ENCODE assay signal across 1 cellular context in genomic region chr19:57814505-57815246, GRCh38.
A peak's percentile ranks its signal among the peaks of the same experiment; 100 is the strongest.
TF ChIP-seq lines count a peak whose summit lies in the region.

Gene ZNF552 (minus strand): TSS chr19:57814913. CDS start chr19:57814743, 170 bp downstream.

TF ChIP-seq in H1, 55 proteins besides CTCF, POLR2A, EP300 and RAD21:
- TF ChIP-seq SP2 (IDR thresholded peaks at IDR 0.05; ENCODE audit: low read length) (peak; percentile 52), BCL11A (IDR thresholded peaks at IDR 0.05; ENCODE audit: low read depth in 2 of 2, low read length in 2 of 2) (no peak), CHD7 (IDR thresholded peaks at IDR 0.05; ENCODE audit: insufficient replicate concordance, low read length) (no peak), TBP (IDR thresholded peaks at IDR 0.05; ENCODE audit: low read depth, low read length) (peak; percentile 88), TEAD4 (IDR thresholded peaks at IDR 0.05; ENCODE audit: low read depth, low read length) (no peak), KDM5A (IDR thresholded peaks at IDR 0.05; ENCODE audit: low read length) (no peak), ASH2L (IDR thresholded peaks at IDR 0.05; ENCODE audit: low read length) (peak; percentile 68), KDM1A (IDR thresholded peaks at IDR 0.05; ENCODE audit: borderline replicate concordance, low read length) (no peak), ATF3 (IDR thresholded peaks at IDR 0.05; ENCODE audit: insufficient read depth, low read depth, low read length) (no peak), TAF1 (IDR thresholded peaks at IDR 0.05; ENCODE audit: low read depth, low read length) (peak; percentile 91), RBBP5 (IDR thresholded peaks at IDR 0.05; ENCODE audit: borderline replicate concordance, low read depth, low read length) (no peak), SP1 (IDR thresholded peaks at IDR 0.05; ENCODE audit: low read depth, low read length) (peak; percentile 92), PHF8 (conservative IDR thresholded peaks at IDR 0.05; ENCODE audit: low read depth, low read length) (peak; percentile 63), CBX8 (IDR thresholded peaks at IDR 0.05; ENCODE audit: borderline replicate concordance, low read depth, low read length) (no peak), ZNF274 (IDR thresholded peaks at IDR 0.05; ENCODE audit: borderline replicate concordance, extremely low read depth, low read length) (no peak), CBX5 (IDR thresholded peaks at IDR 0.05; ENCODE audit: low read depth, low read length) (no peak), GABPA (IDR thresholded peaks at IDR 0.05; ENCODE audit: borderline replicate concordance, insufficient read depth, low read length) (peak; percentile 50; the same call in 1 of the 2 replicates), EGR1 (IDR thresholded peaks at IDR 0.05; ENCODE audit: borderline replicate concordance, low read depth, low read length) (no peak), EZH2 (IDR thresholded peaks at IDR 0.05; ENCODE audit: low read depth, low read length, severe bottlenecking) (no peak), SIX5 (IDR thresholded peaks at IDR 0.05; ENCODE audit: low read depth, low read length) (peak; percentile 86), MAFK (IDR thresholded peaks at IDR 0.05; ENCODE audit: low read depth, low read length) (no peak), USF2 (IDR thresholded peaks at IDR 0.05; ENCODE audit: low read length) (no peak), POLR2AphosphoS5 (IDR thresholded peaks at IDR 0.05; ENCODE audit: low read depth, low read length) (peak; percentile 93), CHD2 (IDR thresholded peaks at IDR 0.05; ENCODE audit: low read length) (peak; percentile 75), CREB1 (IDR thresholded peaks at IDR 0.05) (peak; percentile 86), YY1 (IDR thresholded peaks at IDR 0.05; ENCODE audit: low read depth, low read length) (peak; percentile 68; the same call in 1 of the 2 replicates), NRF1 (IDR thresholded peaks at IDR 0.05; ENCODE audit: low read depth, low read length) (peak; percentile 8; the same call in 1 of the 2 replicates), ATF2 (IDR thresholded peaks at IDR 0.05; ENCODE audit: low read length) (no peak), RXRA (IDR thresholded peaks at IDR 0.05; ENCODE audit: insufficient read depth, low read depth, low read length) (no peak), SAP30 (IDR thresholded peaks at IDR 0.05; ENCODE audit: insufficient read depth, insufficient replicate concordance, low read length) (peak; percentile 37), JUND (IDR thresholded peaks at IDR 0.05; ENCODE audit: low read length) (peak; percentile 46; the same call in 1 of the 2 replicates), BRCA1 (IDR thresholded peaks at IDR 0.05; ENCODE audit: low read depth, low read length) (no peak), SP4 (IDR thresholded peaks at IDR 0.05; ENCODE audit: low read length) (0 out of 2 replicates have a peak, but pooled peaks have one; percentile 61), TAF7 (optimal IDR thresholded peaks at IDR 0.05; ENCODE audit: borderline replicate concordance, low read depth, low read length) (peak; percentile 62), MAX (IDR thresholded peaks at IDR 0.05) (peak; percentile 45; the same call in 1 of the 2 replicates), CTBP2 (IDR thresholded peaks at IDR 0.05; ENCODE audit: borderline replicate concordance, insufficient read depth, insufficient read length, low read length) (no peak), SIN3A (conservative IDR thresholded peaks at IDR 0.05 in 1 of 2, IDR thresholded peaks at IDR 0.05 in 1 of 2; ENCODE audit: low read depth in 1 of 2, low read length in 2 of 2) (peak in 1 of 2 experiments; percentile 84; a peak in 3 of 4 replicates), SUZ12 (IDR thresholded peaks at IDR 0.05; ENCODE audit: low read length) (no peak), GTF2F1 (IDR thresholded peaks at IDR 0.05; ENCODE audit: borderline replicate concordance, low read depth, low read length) (no peak)
